25 cellular contexts compared by ENCODE assay signal in genomic region chr19:32176591-32176990, GRCh38.
"Had no signal": no experiment of that assay in that cellular context is flagged by ENCODE, and none has a peak within 500 bp of the region (broad histone marks: within the 10 kb centered on the region; RNA-seq: fewer than 3 reads in every experiment).

No MANE protein-coding gene starts in this region.

- H3K9me3 ChIP-seq: left lung, lower lobe of right lung, neutrophil, ovary, right atrium auricular region, right lobe of liver, tibial nerve had no signal

- H3K36me3 ChIP-seq: left lung, lower lobe of right lung, neural progenitor cell, neutrophil, ovary, right atrium auricular region, right lobe of liver, tibial nerve had no signal

- H3K9ac ChIP-seq: neural progenitor cell had no signal

- H3K4me2 ChIP-seq: neural progenitor cell, smooth muscle cell had no signal

- H2AFZ ChIP-seq: neural progenitor cell had no signal

- H3K4me1 ChIP-seq: left lung, lower lobe of right lung, right atrium auricular region, right lobe of liver, tibial nerve had no signal

- H3K27me3 ChIP-seq: left lung, neural progenitor cell, neutrophil, ovary, right atrium auricular region, right lobe of liver, tibial nerve had no signal

- H3K27ac ChIP-seq: left lung, lower lobe of right lung, neural progenitor cell, neutrophil, ovary, right atrium auricular region, right lobe of liver, tibial nerve had no signal

- H3K4me3 ChIP-seq: left lung, lower lobe of right lung, neural progenitor cell, ovary, right atrium auricular region, right lobe of liver, smooth muscle cell, tibial nerve had no signal

- ATAC-seq: left cardiac atrium; left lung; lower lobe of right lung; natural killer cell; right lobe of liver; stimulated activated memory B cell treated with anti-CD40 and anti-IgM and Interleukin-4, amounts not matched to agents 10 μg/mL and 1 μg/mL and 100 μg/mL, for 72 hours; stimulated activated naive CD8-positive, alpha-beta T cell treated with anti-CD3 and anti-CD28 coated beads, Interleukin-15, amount 100 ng/mL, for 72 hours had no signal

- DNase-seq: kidney glomerular epithelial cell; left cardiac atrium; left lung; lower lobe of right lung; mammary epithelial cell; mesenchymal stem cell; naive B cell; natural killer cell; nephron progenitor cell; occipital lobe; ovary; right lobe of liver; stimulated activated CD4-positive, alpha-beta T cell treated with anti-CD3 and anti-CD28 coated beads, Interleukin-1b, Interleukin-23, amount 100 ng/mL, for 48 hours; stimulated activated CD4-positive, alpha-beta T cell treated with anti-CD3 and anti-CD28 coated beads, Interleukin-2, amount 100 ng/mL, for 48 hours; stimulated activated CD4-positive, alpha-beta T cell treated with anti-CD3 and anti-CD28 coated beads, Interleukin-4, amount 100 ng/mL, for 4 hours; stimulated activated CD8-positive, alpha-beta memory T cell treated with anti-CD3 and anti-CD28 coated beads, Interleukin-4, amount 100 ng/mL, for 48 hours; stimulated activated naive CD4-positive, alpha-beta T cell treated with Interleukin-2 at 50 U/mL for 16 hours; stimulated activated naive CD8-positive, alpha-beta T cell treated with anti-CD3 and anti-CD28 coated beads, Interleukin-15, amount 100 ng/mL, for 72 hours; substantia nigra had no signal
